16 cellular contexts compared by ENCODE assay signal in the genomic region with DNA sequence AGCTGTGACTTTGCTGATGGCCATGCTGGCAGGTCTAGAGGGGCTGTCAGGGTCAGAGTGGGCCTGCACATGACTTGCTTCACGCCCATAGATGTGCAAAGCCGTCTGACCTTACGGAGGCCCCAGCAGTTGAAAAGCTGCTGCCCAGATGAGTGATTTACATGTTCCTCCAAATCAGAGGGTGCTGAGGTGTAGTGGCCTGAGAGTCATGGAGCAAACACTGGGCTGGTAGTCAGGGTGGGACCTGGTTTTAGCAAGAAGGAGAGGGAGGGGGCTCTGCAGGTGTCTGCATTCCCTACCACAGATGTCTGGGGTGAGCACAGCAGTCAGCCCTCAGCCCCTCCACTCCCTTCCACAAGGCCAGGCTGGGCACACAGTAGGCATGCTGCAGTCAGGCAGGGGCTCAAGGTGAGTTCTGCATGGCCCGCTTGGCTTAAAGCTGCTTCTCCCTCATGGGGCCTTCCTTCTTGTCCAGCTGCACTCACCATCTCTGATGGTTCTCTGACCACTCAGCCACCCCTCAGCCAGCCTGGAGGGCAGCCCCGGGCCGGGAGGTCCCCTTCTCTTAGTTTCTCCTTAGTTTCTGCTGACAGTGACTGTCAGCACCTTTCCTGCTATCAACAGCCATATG. TPM values are rescaled to one million over a fixed set of nuclear protein-coding genes. Genes with fewer than 3 reads are reported as not detected.
DNase-seq lines count a peak whose midpoint lies in the region; ATAC-seq and TF ChIP-seq lines count a peak whose summit lies in the region.
"Had no signal": no experiment of that assay in that cellular context is flagged by ENCODE, and none has a peak within 500 bp of the region (broad histone marks: within the 10 kb centered on the region; RNA-seq: fewer than 3 reads in every experiment).

No MANE protein-coding gene starts in this region.

- no peaks in the 10 kb centered on the region for H3K36me3 ChIP-seq in HCT116 (ENCODE audit: control insufficient read depth in 1 of 2, insufficient read depth in 2 of 2, low read length in 2 of 2)
- H3K36me3 ChIP-seq in SJSA1, result peaks cover 13% of the 10 kb centered on the region; the same call in 1 of the 2 replicates
- no peaks in the 10 kb centered on the region for H3K36me3 ChIP-seq in smooth muscle cell (ENCODE audit: low read depth)

- TF ChIP-seq POLR2A in HCT116 (IDR thresholded peaks at IDR 0.05; ENCODE audit: borderline replicate concordance, extremely low read depth, insufficient read depth, insufficient read length), result no peak

- TF ChIP-seq RAD21 in HCT116 (IDR thresholded peaks at IDR 0.05; ENCODE audit: low read depth), result no peak

- no peaks in the 10 kb centered on the region for H3K79me2 ChIP-seq in HCT116 (ENCODE audit: insufficient read depth, low read length)
- H3K79me2 ChIP-seq in smooth muscle cell (ENCODE audit: low read depth), result no peaks in the 10 kb centered on the region

- peaks cover 10% of the 10 kb centered on the region for H3F3A ChIP-seq in smooth muscle cell (ENCODE audit: low read depth)

- RAD21 ChIA-PET in HCT116 (lab: Charles Lee; ENCODE audit: low non-redundant PET in 1 of 2, low total read pairs in 2 of 2, uncharacterized antibody in 2 of 2, unreplicated experiment in 2 of 2), result no interaction called here

- no peak overlapping the region for H3K27ac ChIP-seq in HCT116 (ENCODE audit: low read depth, low read length)
- peak overlapping the region; percentile 97 for H3K27ac ChIP-seq in SJSA1
- peak overlapping the region; percentile 98 for H3K27ac ChIP-seq in smooth muscle cell (ENCODE audit: low read depth)

- no peaks in the 10 kb centered on the region; the same call in 1 of the 2 replicates for H3K27me3 ChIP-seq in HCT116 (ENCODE audit: insufficient read depth, low read length)
- no peaks in the 10 kb centered on the region for H3K27me3 ChIP-seq in SJSA1 (replicated peaks)
- H3K27me3 ChIP-seq in smooth muscle cell (ENCODE audit: low read depth), result no peaks in the 10 kb centered on the region

- TF ChIP-seq CTCF in HCT116 (IDR thresholded peaks at IDR 0.05 in 2 of 3, conservative IDR thresholded peaks at IDR 0.05 in 1 of 3; ENCODE audit: borderline replicate concordance in 1 of 3, insufficient read depth in 1 of 3, low read depth in 2 of 3, low read length in 2 of 3) (no peak), smooth muscle cell (IDR thresholded peaks at IDR 0.05; ENCODE audit: borderline replicate concordance, insufficient read depth, poor library complexity, severe bottlenecking) (no peak)

- H3K4me2 ChIP-seq in HCT116 (ENCODE audit: low read length) (peak overlapping the region; percentile 42; the same call in 1 of the 2 replicates), smooth muscle cell (no peak overlapping the region)

- H3K9me2 ChIP-seq in HCT116 (ENCODE audit: insufficient read depth), result no peaks in the 10 kb centered on the region

- intact Hi-C loops in HCT116 (cut with micrococcal nuclease), result loop anchor here (5.0 kb wide), 1 partner anchor 33 kb away; a partner anchor contains a TSS

- H2AFZ ChIP-seq in HCT116 (ENCODE audit: low read depth, low read length, poor library complexity, severe bottlenecking) (no peak overlapping the region), smooth muscle cell (ENCODE audit: low read depth) (no peak overlapping the region)

- DNase-seq in HCT116 (ENCODE audit: low read depth, low spot score) (no peak), SJSA1 (ENCODE audit: low read depth in 1 of 2, low spot score in 2 of 2) (no peak), islet precursor cell (peak; percentile 56), smooth muscle cell (lab: John Stamatoyannopoulos, UW; ENCODE audit: unreplicated experiment) (no peak)
- DNase-seq: activated T-cell treated with anti-CD3 and anti-CD28 coated beads, Interleukin-2, amount 50 U/mL, for 4 hours; effector memory CD4-positive, alpha-beta T cell; GDM1; natural killer cell; NCI-H1092 treated with DMSO at 0.1 percent for 48 hours; NCI-H2171; NCI-H774; retina; substantia nigra had no signal

- WGBS in smooth muscle cell (ENCODE audit: low lambda C conversion rate), result 84% methylated on average over 6 of the region's 6 CpGs

- peaks cover 16 to 46% of the 10 kb centered on the region in 2 experiments for H3K4me1 ChIP-seq in HCT116 (ENCODE audit: control insufficient read depth in 1 of 2, insufficient read depth in 2 of 2, low read length in 2 of 2)
- peaks cover 56% of the 10 kb centered on the region for H3K4me1 ChIP-seq in SJSA1 (replicated peaks)
- H3K4me1 ChIP-seq in smooth muscle cell (ENCODE audit: low read depth), result peaks cover 23% of the 10 kb centered on the region

- BruUV-seq in HCT116 (replicated peaks; lab: Mats Ljungman, UMichigan), result no TSS peak

- no peak overlapping the region for H3K9ac ChIP-seq in HCT116 (ENCODE audit: low read length)
- H3K9ac ChIP-seq in smooth muscle cell (ENCODE audit: low read depth), result peak overlapping the region; percentile 31

- ATAC-seq in HCT116, result no peak
- no peak for ATAC-seq in GM21576 (IDR thresholded peaks at IDR 0.05; ENCODE audit: unreplicated experiment)
- no peak for ATAC-seq in HG02623 (IDR thresholded peaks at IDR 0.05; ENCODE audit: unreplicated experiment)
- no peak for ATAC-seq in HG02884 (IDR thresholded peaks at IDR 0.05; ENCODE audit: unreplicated experiment)
- ATAC-seq: natural killer cell had no signal

- H4K20me1 ChIP-seq in HCT116 (ENCODE audit: insufficient read depth), result no peaks in the 10 kb centered on the region
- H4K20me1 ChIP-seq in smooth muscle cell (ENCODE audit: low read depth), result no peaks in the 10 kb centered on the region

- CTCF ChIA-PET in HCT116 (lab: Charles Lee), result no interaction called here

- H3K9me3 ChIP-seq in HCT116 (ENCODE audit: control insufficient read depth in 1 of 2, insufficient read depth in 1 of 2, low read depth in 1 of 2, low read length in 2 of 2) (no peaks in the 10 kb centered on the region), SJSA1 (replicated peaks) (no peaks in the 10 kb centered on the region), smooth muscle cell (replicated peaks; ENCODE audit: low read depth) (no peaks in the 10 kb centered on the region)

- POLR2A ChIA-PET in HCT116 (lab: Charles Lee), result no interaction called here

- H3K4me3 ChIP-seq in HCT116 (replicated peaks in 1 of 2; ENCODE audit: low read depth in 1 of 2, low read length in 2 of 2) (no peak overlapping the region), SJSA1 (no peak overlapping the region), smooth muscle cell (no peak overlapping the region)

TF ChIP-seq in HCT116, 20 proteins besides CTCF, POLR2A, EP300 and RAD21:
- TF ChIP-seq CBX3 (IDR thresholded peaks at IDR 0.05; ENCODE audit: low read depth) (no peak), EZH2phosphoT487 (IDR thresholded peaks at IDR 0.05; ENCODE audit: borderline replicate concordance) (no peak), YY1 (IDR thresholded peaks at IDR 0.05; ENCODE audit: extremely low read depth, insufficient replicate concordance, low read depth, low read length) (no peak), TCF7L2 (IDR thresholded peaks at IDR 0.05; ENCODE audit: borderline replicate concordance, extremely low read depth, insufficient read depth, insufficient read length) (no peak), SIN3A (IDR thresholded peaks at IDR 0.05; ENCODE audit: low read depth) (no peak), FOSL1 (IDR thresholded peaks at IDR 0.05; ENCODE audit: low read depth) (no peak)
- TF ChIP-seq, protein P1, sequence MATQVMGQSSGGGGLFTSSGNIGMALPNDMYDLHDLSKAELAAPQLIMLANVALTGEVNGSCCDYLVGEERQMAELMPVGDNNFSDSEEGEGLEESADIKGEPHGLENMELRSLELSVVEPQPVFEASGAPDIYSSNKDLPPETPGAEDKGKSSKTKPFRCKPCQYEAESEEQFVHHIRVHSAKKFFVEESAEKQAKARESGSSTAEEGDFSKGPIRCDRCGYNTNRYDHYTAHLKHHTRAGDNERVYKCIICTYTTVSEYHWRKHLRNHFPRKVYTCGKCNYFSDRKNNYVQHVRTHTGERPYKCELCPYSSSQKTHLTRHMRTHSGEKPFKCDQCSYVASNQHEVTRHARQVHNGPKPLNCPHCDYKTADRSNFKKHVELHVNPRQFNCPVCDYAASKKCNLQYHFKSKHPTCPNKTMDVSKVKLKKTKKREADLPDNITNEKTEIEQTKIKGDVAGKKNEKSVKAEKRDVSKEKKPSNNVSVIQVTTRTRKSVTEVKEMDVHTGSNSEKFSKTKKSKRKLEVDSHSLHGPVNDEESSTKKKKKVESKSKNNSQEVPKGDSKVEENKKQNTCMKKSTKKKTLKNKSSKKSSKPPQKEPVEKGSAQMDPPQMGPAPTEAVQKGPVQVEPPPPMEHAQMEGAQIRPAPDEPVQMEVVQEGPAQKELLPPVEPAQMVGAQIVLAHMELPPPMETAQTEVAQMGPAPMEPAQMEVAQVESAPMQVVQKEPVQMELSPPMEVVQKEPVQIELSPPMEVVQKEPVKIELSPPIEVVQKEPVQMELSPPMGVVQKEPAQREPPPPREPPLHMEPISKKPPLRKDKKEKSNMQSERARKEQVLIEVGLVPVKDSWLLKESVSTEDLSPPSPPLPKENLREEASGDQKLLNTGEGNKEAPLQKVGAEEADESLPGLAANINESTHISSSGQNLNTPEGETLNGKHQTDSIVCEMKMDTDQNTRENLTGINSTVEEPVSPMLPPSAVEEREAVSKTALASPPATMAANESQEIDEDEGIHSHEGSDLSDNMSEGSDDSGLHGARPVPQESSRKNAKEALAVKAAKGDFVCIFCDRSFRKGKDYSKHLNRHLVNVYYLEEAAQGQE (IDR thresholded peaks at IDR 0.05; ENCODE audit: low read depth), result no peak
- TF ChIP-seq, protein P2, sequence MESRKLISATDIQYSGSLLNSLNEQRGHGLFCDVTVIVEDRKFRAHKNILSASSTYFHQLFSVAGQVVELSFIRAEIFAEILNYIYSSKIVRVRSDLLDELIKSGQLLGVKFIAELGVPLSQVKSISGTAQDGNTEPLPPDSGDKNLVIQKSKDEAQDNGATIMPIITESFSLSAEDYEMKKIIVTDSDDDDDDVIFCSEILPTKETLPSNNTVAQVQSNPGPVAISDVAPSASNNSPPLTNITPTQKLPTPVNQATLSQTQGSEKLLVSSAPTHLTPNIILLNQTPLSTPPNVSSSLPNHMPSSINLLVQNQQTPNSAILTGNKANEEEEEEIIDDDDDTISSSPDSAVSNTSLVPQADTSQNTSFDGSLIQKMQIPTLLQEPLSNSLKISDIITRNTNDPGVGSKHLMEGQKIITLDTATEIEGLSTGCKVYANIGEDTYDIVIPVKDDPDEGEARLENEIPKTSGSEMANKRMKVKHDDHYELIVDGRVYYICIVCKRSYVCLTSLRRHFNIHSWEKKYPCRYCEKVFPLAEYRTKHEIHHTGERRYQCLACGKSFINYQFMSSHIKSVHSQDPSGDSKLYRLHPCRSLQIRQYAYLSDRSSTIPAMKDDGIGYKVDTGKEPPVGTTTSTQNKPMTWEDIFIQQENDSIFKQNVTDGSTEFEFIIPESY (IDR thresholded peaks at IDR 0.05; ENCODE audit: extremely low read depth, insufficient replicate concordance, low read length), result no peak
TF ChIP-seq in HCT116: peak in this region for 0.

RNA-seq across cellular contexts. Expression of a gene that starts 34.2 kb away (rescaled TPM):
- total RNA-seq in HCT116 (2021; ENCODE audit: unreplicated experiment) (7.4 TPM), smooth muscle cell (16.5 and 31.2 TPM in 2 replicates)
- 3.6 and 5.2 TPM in 2 replicates for polyA plus RNA-seq in HCT116 (2012)
- total RNA-seq in SJSA1 (2014; rRNA removed; shearing (Covaris generic)), result 86.7 and 94.7 TPM in 2 replicates
- 13.0 and 14.4 TPM in 2 replicates for polyA plus RNA-seq in smooth muscle cell
- total RNA-seq: natural killer cell had no signal
